In genomic region chr20:10551732-10552724, GRCh38 we compare ENCODE assay signal across 10 cellular contexts.
DNase-seq lines count a peak whose midpoint lies in the region; ATAC-seq and TF ChIP-seq lines count a peak whose summit lies in the region.
"Had no signal": no experiment of that assay in that cellular context is flagged by ENCODE, and none has a peak within 500 bp of the region (broad histone marks: within the 10 kb centered on the region; RNA-seq: fewer than 3 reads in every experiment).

No MANE protein-coding gene starts in this region.

- peak overlapping the region; percentile 29 to 46 for H3K27ac ChIP-seq in tibial artery

- no peak for TF ChIP-seq POLR2A in erythroblast (IDR thresholded peaks at IDR 0.05; ENCODE audit: low read length)

- H3K9me3 ChIP-seq in tibial artery: no peaks in the 10 kb centered on the region

- no peak for TF ChIP-seq CTCF in tibial artery (IDR thresholded peaks at IDR 0.05)

- no peaks in the 10 kb centered on the region for H3K36me3 ChIP-seq in tibial artery

- no peak for DNase-seq in Right ventricle myocardium superior
- DNase-seq in cardiac septum (ENCODE audit: low spot score): no peak
- DNase-seq in cerebellum (ENCODE audit: low spot score): peak; percentile 30
- no peak for DNase-seq in tibial artery
- no peak for DNase-seq in erythroblast (lab: John Stamatoyannopoulos, UW)
- no peak for DNase-seq in activated effector memory CD4-positive, alpha-beta T cell treated with anti-CD3 and anti-CD28 coated beads, Interleukin-2, amount 50 U/mL, for 16 hours
- DNase-seq: Calu3, left cardiac atrium had no signal

- no peak overlapping the region for H3K4me3 ChIP-seq in tibial artery

- H3K27me3 ChIP-seq in tibial artery: no peaks in the 10 kb centered on the region

- intact Hi-C loops in Right ventricle myocardium superior (cut with DNase I): loop anchor here (5.0 to 10.0 kb wide), 2 partner anchors 720 to 993 kb away; no protein-coding TSS in a partner anchor
- intact Hi-C loops in cardiac septum (cut with DNase I): loop anchor here (2.0 to 10.0 kb wide), 3 partner anchors 665 to 993 kb away; no protein-coding TSS in a partner anchor
- intact Hi-C loops in tibial artery (cut with DNase I; ENCODE audit: low total_unique reads): loop anchor here (5.0 kb wide), 3 partner anchors 80 to 720 kb away; partner anchors contain the start of gene JAG1

- H3K4me1 ChIP-seq in tibial artery: peaks cover 0 to 62% (median 37%) of the 10 kb centered on the region in 4 donors

- peak; percentile 28 for ATAC-seq in Right ventricle myocardium superior (ENCODE audit: poor library complexity)
- peak; percentile 68 for ATAC-seq in HG03095 (IDR thresholded peaks at IDR 0.05; ENCODE audit: unreplicated experiment)
- no peak for ATAC-seq in GM19324 (IDR thresholded peaks at IDR 0.05; ENCODE audit: low FRiP score, unreplicated experiment)
